In genomic region chr14:69880051-69880487, GRCh38 we compare ENCODE assay signal across 1 cellular context.
TF ChIP-seq lines count a peak whose summit lies in the region.

No MANE protein-coding gene starts in this region.

TF ChIP-seq in HEK293, 187 proteins besides CTCF, POLR2A, EP300 and RAD21 (continued from another document):
- TF ChIP-seq, protein P1, sequence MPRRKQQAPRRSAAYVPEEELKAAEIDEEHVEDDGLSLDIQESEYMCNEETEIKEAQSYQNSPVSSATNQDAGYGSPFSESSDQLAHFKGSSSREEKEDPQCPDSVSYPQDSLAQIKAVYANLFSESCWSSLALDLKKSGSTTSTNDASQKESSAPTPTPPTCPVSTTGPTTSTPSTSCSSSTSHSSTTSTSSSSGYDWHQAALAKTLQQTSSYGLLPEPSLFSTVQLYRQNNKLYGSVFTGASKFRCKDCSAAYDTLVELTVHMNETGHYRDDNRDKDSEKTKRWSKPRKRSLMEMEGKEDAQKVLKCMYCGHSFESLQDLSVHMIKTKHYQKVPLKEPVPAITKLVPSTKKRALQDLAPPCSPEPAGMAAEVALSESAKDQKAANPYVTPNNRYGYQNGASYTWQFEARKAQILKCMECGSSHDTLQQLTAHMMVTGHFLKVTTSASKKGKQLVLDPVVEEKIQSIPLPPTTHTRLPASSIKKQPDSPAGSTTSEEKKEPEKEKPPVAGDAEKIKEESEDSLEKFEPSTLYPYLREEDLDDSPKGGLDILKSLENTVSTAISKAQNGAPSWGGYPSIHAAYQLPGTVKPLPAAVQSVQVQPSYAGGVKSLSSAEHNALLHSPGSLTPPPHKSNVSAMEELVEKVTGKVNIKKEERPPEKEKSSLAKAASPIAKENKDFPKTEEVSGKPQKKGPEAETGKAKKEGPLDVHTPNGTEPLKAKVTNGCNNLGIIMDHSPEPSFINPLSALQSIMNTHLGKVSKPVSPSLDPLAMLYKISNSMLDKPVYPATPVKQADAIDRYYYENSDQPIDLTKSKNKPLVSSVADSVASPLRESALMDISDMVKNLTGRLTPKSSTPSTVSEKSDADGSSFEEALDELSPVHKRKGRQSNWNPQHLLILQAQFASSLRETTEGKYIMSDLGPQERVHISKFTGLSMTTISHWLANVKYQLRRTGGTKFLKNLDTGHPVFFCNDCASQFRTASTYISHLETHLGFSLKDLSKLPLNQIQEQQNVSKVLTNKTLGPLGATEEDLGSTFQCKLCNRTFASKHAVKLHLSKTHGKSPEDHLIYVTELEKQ (tag by site-specific recombination; IDR thresholded peaks at IDR 0.05; ENCODE audit: borderline replicate concordance) = peak; percentile 80; the same call in 1 of the 2 replicates
- no peak for TF ChIP-seq YY1 (tag by site-specific recombination; IDR thresholded peaks at IDR 0.05)
- no peak; the same call in 1 of the 2 replicates for TF ChIP-seq ZNF518A (tag by site-specific recombination; conservative IDR thresholded peaks at IDR 0.05; ENCODE audit: low read depth)
- no peak for TF ChIP-seq SALL2 (tag by site-specific recombination; IDR thresholded peaks at IDR 0.05; ENCODE audit: borderline replicate concordance)
- TF ChIP-seq ZNF501 (tag by site-specific recombination; IDR thresholded peaks at IDR 0.05) = no peak
- TF ChIP-seq ZNF354C (tag by site-specific recombination; IDR thresholded peaks at IDR 0.05; ENCODE audit: borderline replicate concordance, low read depth) = no peak
- TF ChIP-seq, protein P2, sequence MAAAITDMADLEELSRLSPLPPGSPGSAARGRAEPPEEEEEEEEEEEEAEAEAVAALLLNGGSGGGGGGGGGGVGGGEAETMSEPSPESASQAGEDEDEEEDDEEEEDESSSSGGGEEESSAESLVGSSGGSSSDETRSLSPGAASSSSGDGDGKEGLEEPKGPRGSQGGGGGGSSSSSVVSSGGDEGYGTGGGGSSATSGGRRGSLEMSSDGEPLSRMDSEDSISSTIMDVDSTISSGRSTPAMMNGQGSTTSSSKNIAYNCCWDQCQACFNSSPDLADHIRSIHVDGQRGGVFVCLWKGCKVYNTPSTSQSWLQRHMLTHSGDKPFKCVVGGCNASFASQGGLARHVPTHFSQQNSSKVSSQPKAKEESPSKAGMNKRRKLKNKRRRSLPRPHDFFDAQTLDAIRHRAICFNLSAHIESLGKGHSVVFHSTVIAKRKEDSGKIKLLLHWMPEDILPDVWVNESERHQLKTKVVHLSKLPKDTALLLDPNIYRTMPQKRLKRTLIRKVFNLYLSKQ (tag by site-specific recombination; IDR thresholded peaks at IDR 0.05; ENCODE audit: borderline replicate concordance) = no peak
- TF ChIP-seq IKZF3 (tag by site-specific recombination; IDR thresholded peaks at IDR 0.05) = peak; percentile 94
- TF ChIP-seq EGR2 (tag by site-specific recombination; IDR thresholded peaks at IDR 0.05; ENCODE audit: low read depth) = peak; percentile 75; the same call in 1 of the 2 replicates
- TF ChIP-seq ZIC2 (tag by site-specific recombination; IDR thresholded peaks at IDR 0.05) = peak; percentile 87
- TF ChIP-seq TCF7L2 (IDR thresholded peaks at IDR 0.05; ENCODE audit: borderline replicate concordance, low read depth, low read length) = peak; percentile 38; the same call in 1 of the 2 replicates
- peak; percentile 86 for TF ChIP-seq KLF17 (tag by site-specific recombination; IDR thresholded peaks at IDR 0.05)
- TF ChIP-seq, protein P3, sequence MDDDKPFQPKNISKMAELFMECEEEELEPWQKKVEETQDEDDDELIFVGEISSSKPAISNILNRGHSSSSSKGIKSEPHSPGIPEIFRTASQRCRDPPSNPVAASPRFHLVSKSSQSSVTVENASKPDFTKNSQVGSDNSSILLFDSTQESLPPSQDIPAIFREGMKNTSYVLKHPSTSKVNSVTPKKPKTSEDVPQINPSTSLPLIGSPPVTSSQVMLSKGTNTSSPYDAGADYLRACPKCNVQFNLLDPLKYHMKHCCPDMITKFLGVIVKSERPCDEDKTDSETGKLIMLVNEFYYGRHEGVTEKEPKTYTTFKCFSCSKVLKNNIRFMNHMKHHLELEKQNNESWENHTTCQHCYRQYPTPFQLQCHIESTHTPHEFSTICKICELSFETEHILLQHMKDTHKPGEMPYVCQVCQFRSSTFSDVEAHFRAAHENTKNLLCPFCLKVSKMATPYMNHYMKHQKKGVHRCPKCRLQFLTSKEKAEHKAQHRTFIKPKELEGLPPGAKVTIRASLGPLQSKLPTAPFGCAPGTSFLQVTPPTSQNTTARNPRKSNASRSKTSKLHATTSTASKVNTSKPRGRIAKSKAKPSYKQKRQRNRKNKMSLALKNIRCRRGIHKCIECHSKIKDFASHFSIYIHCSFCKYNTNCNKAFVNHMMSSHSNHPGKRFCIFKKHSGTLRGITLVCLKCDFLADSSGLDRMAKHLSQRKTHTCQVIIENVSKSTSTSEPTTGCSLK (tag by site-specific recombination; IDR thresholded peaks at IDR 0.05) = no peak
- TF ChIP-seq ZNF2 (tag by site-specific recombination; IDR thresholded peaks at IDR 0.05) = no peak; the same call in 1 of the 2 replicates
- no peak for TF ChIP-seq ZNF544 (tag by site-specific recombination; IDR thresholded peaks at IDR 0.05)
- TF ChIP-seq ZNF658 (tag by site-specific recombination; IDR thresholded peaks at IDR 0.05) = no peak
- no peak for TF ChIP-seq ZBTB17 (tag by site-specific recombination; IDR thresholded peaks at IDR 0.05)
- no peak for TF ChIP-seq ZNF19 (tag by site-specific recombination; IDR thresholded peaks at IDR 0.05; ENCODE audit: low read depth)
- TF ChIP-seq, protein P4, sequence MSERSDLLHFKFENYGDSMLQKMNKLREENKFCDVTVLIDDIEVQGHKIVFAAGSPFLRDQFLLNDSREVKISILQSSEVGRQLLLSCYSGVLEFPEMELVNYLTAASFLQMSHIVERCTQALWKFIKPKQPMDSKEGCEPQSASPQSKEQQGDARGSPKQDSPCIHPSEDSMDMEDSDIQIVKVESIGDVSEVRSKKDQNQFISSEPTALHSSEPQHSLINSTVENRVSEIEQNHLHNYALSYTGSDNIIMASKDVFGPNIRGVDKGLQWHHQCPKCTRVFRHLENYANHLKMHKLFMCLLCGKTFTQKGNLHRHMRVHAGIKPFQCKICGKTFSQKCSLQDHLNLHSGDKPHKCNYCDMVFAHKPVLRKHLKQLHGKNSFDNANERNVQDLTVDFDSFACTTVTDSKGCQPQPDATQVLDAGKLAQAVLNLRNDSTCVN (tag by site-specific recombination; optimal IDR thresholded peaks at IDR 0.05) = no peak
- TF ChIP-seq PRDM1 (tag by site-specific recombination; IDR thresholded peaks at IDR 0.05) = no peak
- TF ChIP-seq ZBTB21 (tag by site-specific recombination; IDR thresholded peaks at IDR 0.05) = 0 out of 2 replicates have a peak, but pooled peaks have one; percentile 37
- no peak for TF ChIP-seq ZNF37A (tag by site-specific recombination; IDR thresholded peaks at IDR 0.05)
- no peak for TF ChIP-seq ZNF777 (tag by site-specific recombination; IDR thresholded peaks at IDR 0.05; ENCODE audit: borderline replicate concordance)
- no peak for TF ChIP-seq ZNF473 (tag by site-specific recombination; IDR thresholded peaks at IDR 0.05)
- TF ChIP-seq ZBTB44 (tag by site-specific recombination; IDR thresholded peaks at IDR 0.05) = peak; percentile 68
- no peak for TF ChIP-seq ZNF549 (tag by site-specific recombination; IDR thresholded peaks at IDR 0.05)
- no peak for TF ChIP-seq RBAK (tag by site-specific recombination; IDR thresholded peaks at IDR 0.05)
- TF ChIP-seq ZXDB (tag by site-specific recombination; IDR thresholded peaks at IDR 0.05) = peak; percentile 89
- no peak for TF ChIP-seq ZNF654 (tag by site-specific recombination; IDR thresholded peaks at IDR 0.05; ENCODE audit: low read depth)
- TF ChIP-seq, protein P5, sequence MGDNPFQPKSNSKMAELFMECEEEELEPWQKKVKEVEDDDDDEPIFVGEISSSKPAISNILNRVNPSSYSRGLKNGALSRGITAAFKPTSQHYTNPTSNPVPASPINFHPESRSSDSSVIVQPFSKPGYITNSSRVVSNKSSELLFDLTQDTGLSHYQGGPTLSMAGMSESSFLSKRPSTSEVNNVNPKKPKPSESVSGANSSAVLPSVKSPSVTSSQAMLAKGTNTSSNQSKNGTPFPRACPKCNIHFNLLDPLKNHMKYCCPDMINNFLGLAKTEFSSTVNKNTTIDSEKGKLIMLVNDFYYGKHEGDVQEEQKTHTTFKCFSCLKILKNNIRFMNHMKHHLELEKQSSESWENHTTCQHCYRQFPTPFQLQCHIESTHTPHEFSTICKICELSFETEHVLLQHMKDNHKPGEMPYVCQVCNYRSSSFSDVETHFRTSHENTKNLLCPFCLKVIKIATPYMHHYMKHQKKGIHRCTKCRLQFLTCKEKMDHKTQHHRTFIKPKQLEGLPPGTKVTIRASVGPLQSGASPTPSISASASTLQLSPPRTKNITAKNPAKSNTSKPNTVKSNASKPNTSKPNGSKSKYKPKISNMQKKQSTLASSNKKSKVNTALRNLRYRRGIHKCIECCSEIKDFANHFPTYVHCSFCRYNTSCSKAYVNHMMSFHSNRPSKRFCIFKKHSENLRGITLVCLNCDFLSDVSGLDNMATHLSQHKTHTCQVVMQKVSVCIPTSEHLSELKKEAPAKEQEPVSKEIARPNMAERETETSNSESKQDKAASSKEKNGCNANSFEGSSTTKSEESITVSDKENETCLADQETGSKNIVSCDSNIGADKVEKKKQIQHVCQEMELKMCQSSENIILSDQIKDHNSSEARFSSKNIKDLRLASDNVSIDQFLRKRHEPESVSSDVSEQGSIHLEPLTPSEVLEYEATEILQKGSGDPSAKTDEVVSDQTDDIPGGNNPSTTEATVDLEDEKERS (tag by site-specific recombination; IDR thresholded peaks at IDR 0.05) = no peak
- TF ChIP-seq HOXD13 (CRISPR knock-in tag; IDR thresholded peaks at IDR 0.05; ENCODE audit: borderline replicate concordance) = peak; percentile 93; the same call in 1 of the 2 replicates
TF ChIP-seq in HEK293: peak in this region for 57.
